14 cellular contexts compared by ENCODE assay signal in the genomic region with DNA sequence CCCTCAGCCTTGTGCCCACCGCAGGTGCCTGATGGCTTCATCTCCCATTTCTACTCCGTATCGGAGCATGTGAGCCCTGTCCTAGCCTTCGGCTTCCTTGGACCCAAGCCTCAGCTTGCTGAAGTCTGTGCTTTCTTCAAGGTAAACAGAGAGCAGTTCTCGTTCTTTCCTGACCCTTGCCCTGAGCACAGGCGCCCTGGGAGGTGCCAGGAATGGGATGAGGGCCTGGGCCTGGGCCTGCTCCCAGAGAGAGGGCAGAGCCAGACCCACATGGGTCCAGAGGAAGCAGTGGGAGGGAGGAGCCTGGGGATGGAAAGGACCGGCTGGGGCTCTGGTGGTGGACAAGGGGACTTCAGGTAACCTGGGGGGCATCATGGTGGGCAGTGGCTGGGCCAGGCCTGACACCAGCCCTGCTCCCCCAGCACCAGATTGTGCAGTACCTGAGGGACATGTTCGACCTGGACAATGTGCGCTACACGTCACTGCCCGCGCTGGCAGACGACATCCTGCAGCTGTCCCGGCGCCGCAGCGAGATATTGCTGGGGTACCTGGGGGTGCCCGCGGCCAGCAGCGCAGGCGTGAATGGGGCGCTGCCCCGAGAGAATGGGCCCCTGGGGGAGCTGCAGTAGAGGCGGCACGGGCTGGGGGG. TPM values are rescaled to one million over a fixed set of nuclear protein-coding genes. Genes with fewer than 3 reads are reported as not detected.
DNase-seq lines count a peak whose midpoint lies in the region; ATAC-seq, FAIRE-seq and TF ChIP-seq lines count a peak whose summit lies in the region.
"Had no signal": no experiment of that assay in that cellular context is flagged by ENCODE, and none has a peak within 500 bp of the region (broad histone marks: within the 10 kb centered on the region; RNA-seq: fewer than 3 reads in every experiment).

No MANE protein-coding gene starts in this region.

- no peak overlapping the region for H2AFZ ChIP-seq in trophoblast cell (ENCODE audit: insufficient read depth, low read length, poor library complexity)

- peak; percentile 11 for ATAC-seq in left ventricle myocardium superior
- ATAC-seq in HG03175 (IDR thresholded peaks at IDR 0.05; ENCODE audit: unreplicated experiment): no peak

- WGBS in trophoblast cell (ENCODE audit: extremely low coverage, insufficient coverage, insufficient read length): no CpG with 5 or more reads among the region's 25 CpGs

- peak overlapping the region; percentile 44 for H4K12ac ChIP-seq in trophoblast cell (ENCODE audit: low read depth, low read length)

- H3K4me3 ChIP-seq in HEK293 (ENCODE audit: low read depth, low read length) (no peak overlapping the region), WERI-Rb-1 (ENCODE audit: low read depth, low read length) (no peak overlapping the region), trophoblast cell (ENCODE audit: low read depth, low read length) (no peak overlapping the region)
- H3K4me3 ChIP-seq: SJCRH30, suprapubic skin had no signal

- CTCF ChIA-PET in HEK293 (lab: Yijun Ruan, JAX): no interaction called here

- no peak overlapping the region for H3K18ac ChIP-seq in trophoblast cell (ENCODE audit: low read length)

- DNase-seq in WERI-Rb-1 (no peak), left ventricle myocardium superior (no peak), trophoblast cell (no peak), NCI-H345 treated with DMSO at 0.1 percent for 48 hours (lab: John Stamatoyannopoulos, UW; ENCODE audit: unreplicated experiment) (no peak), AG08395 (ENCODE audit: low spot score) (no peak), RCC 7860 (ENCODE audit: low spot score) (no peak)
- DNase-seq: COR-L47, NCI-H2029 treated with DMSO at 0.1 percent for 48 hours, NCI-H774 had no signal

- H3K79me2 ChIP-seq in trophoblast cell (ENCODE audit: control insufficient read depth, insufficient read depth, low read length, poor library complexity): no peaks in the 10 kb centered on the region

- intact Hi-C loops in left ventricle myocardium superior (cut with micrococcal nuclease): no loop called here

- H3K9ac ChIP-seq in trophoblast cell (ENCODE audit: low read length): no peak overlapping the region

- no peak overlapping the region for H4K8ac ChIP-seq in trophoblast cell (ENCODE audit: low read depth, low read length)

- FAIRE-seq in RCC 7860 (lab: Jason Lieb, UNC): no peak
- FAIRE-seq: islet of Langerhans had no signal

- no peak overlapping the region for H2AK5ac ChIP-seq in trophoblast cell (ENCODE audit: low read length)

- H3K27ac ChIP-seq in HEK293 (ENCODE audit: extremely low read depth, low read depth, low read length) (no peak overlapping the region), WERI-Rb-1 (peak overlapping the region; percentile 60), trophoblast cell (ENCODE audit: low read depth, low read length) (no peak overlapping the region)
- H3K27ac ChIP-seq: suprapubic skin had no signal

- no peaks in the 10 kb centered on the region for H3K4me1 ChIP-seq in HEK293 (ENCODE audit: control insufficient read depth, insufficient read depth, low read length)
- no peaks in the 10 kb centered on the region for H3K4me1 ChIP-seq in trophoblast cell (ENCODE audit: control insufficient read depth in 1 of 2, insufficient read depth in 2 of 2, low read length in 2 of 2)
- H3K4me1 ChIP-seq: suprapubic skin had no signal

- TF ChIP-seq CTCF in HEK293 (tag by site-specific recombination; IDR thresholded peaks at IDR 0.05) (no peak), WERI-Rb-1 (IDR thresholded peaks at IDR 0.05; ENCODE audit: low read depth, low read length) (no peak)

- no peaks in the 10 kb centered on the region for H3K79me1 ChIP-seq in trophoblast cell (ENCODE audit: low read length)

- no peaks in the 10 kb centered on the region for H3K27me3 ChIP-seq in WERI-Rb-1 (ENCODE audit: insufficient read depth, low read depth, severe bottlenecking)
- H3K27me3 ChIP-seq in trophoblast cell (ENCODE audit: insufficient read depth, low read length): no peaks in the 10 kb centered on the region
- H3K27me3 ChIP-seq: SJCRH30, suprapubic skin had no signal

- no peak overlapping the region for H2BK5ac ChIP-seq in trophoblast cell (ENCODE audit: low read depth, low read length, poor library complexity)

- H3K9me3 ChIP-seq in HEK293 (ENCODE audit: control insufficient read depth, insufficient read depth, low read depth, low read length) (no peaks in the 10 kb centered on the region), WERI-Rb-1 (ENCODE audit: severe bottlenecking) (no peaks in the 10 kb centered on the region), trophoblast cell (ENCODE audit: insufficient read depth, low read depth, low read length) (peaks cover 2% of the 10 kb centered on the region)
- H3K9me3 ChIP-seq: SJCRH30, suprapubic skin had no signal

- H3K14ac ChIP-seq in trophoblast cell (ENCODE audit: low read length): no peak overlapping the region

- H2BK120ac ChIP-seq in trophoblast cell (ENCODE audit: insufficient read depth, low read length, poor library complexity): no peak overlapping the region

- POLR2A ChIA-PET in HEK293 (lab: Yijun Ruan, JAX): interaction anchor here (0.5 to 4.4 kb wide), 3 partner anchors 11 to 432 kb away, joined by 5 to 16 read pairs (median 5); a partner anchor contains a TSS

- H3K4ac ChIP-seq in trophoblast cell (ENCODE audit: low read depth, low read length): no peak overlapping the region

- H3K23ac ChIP-seq in trophoblast cell (ENCODE audit: low read length): no peak overlapping the region

- H2BK12ac ChIP-seq in trophoblast cell (ENCODE audit: low read length): no peak overlapping the region

- H3K4me2 ChIP-seq in trophoblast cell (ENCODE audit: low read length): no peak overlapping the region

- H4K91ac ChIP-seq in trophoblast cell (ENCODE audit: low read depth, low read length): no peak overlapping the region

- H3K36me3 ChIP-seq in HEK293 (ENCODE audit: control insufficient read depth in 2 of 2, insufficient read depth in 1 of 2, low read length in 2 of 2) (peaks cover 2 to 39% of the 10 kb centered on the region in 2 experiments; a peak in 2 of 3 replicates), WERI-Rb-1 (peaks cover 46% of the 10 kb centered on the region), trophoblast cell (ENCODE audit: control insufficient read depth in 1 of 2, insufficient read depth in 2 of 2, low read length in 2 of 2) (peaks cover 50% of the 10 kb centered on the region in 2 experiments)

TF ChIP-seq in HEK293, 187 proteins besides CTCF, POLR2A, EP300 and RAD21:
- peak; percentile 66 for TF ChIP-seq ZNF335 (tag by site-specific recombination; conservative IDR thresholded peaks at IDR 0.05)
- TF ChIP-seq, protein P1, sequence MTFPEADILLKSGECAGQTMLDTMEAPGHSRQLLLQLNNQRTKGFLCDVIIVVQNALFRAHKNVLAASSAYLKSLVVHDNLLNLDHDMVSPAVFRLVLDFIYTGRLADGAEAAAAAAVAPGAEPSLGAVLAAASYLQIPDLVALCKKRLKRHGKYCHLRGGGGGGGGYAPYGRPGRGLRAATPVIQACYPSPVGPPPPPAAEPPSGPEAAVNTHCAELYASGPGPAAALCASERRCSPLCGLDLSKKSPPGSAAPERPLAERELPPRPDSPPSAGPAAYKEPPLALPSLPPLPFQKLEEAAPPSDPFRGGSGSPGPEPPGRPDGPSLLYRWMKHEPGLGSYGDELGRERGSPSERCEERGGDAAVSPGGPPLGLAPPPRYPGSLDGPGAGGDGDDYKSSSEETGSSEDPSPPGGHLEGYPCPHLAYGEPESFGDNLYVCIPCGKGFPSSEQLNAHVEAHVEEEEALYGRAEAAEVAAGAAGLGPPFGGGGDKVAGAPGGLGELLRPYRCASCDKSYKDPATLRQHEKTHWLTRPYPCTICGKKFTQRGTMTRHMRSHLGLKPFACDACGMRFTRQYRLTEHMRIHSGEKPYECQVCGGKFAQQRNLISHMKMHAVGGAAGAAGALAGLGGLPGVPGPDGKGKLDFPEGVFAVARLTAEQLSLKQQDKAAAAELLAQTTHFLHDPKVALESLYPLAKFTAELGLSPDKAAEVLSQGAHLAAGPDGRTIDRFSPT (tag by site-specific recombination; IDR thresholded peaks at IDR 0.05): 0 out of 2 replicates have a peak, but pooled peaks have one; percentile 13
- peak; percentile 18; the same call in 1 of the 2 replicates for TF ChIP-seq GLIS2 (tag by site-specific recombination; IDR thresholded peaks at IDR 0.05)
- TF ChIP-seq ZNF366 (tag by site-specific recombination; conservative IDR thresholded peaks at IDR 0.05): no peak

RNA-seq across cellular contexts. Expression of a gene that starts 11.0 kb away (rescaled TPM):
- 5.2 TPM for total RNA-seq in left ventricle myocardium superior
- 25.6 and 29.1 TPM in 2 replicates for polyA plus RNA-seq in trophoblast cell (2013)

RNA-seq across cellular contexts. Expression of a gene that starts 33.5 kb away (rescaled TPM):
- total RNA-seq in left ventricle myocardium superior: 39.0 TPM
- polyA plus RNA-seq in trophoblast cell (2013): 11.5 and 11.6 TPM in 2 replicates

RNA-seq across cellular contexts. Expression of a gene that starts 40.6 kb away (rescaled TPM):
- 94.6 TPM for total RNA-seq in left ventricle myocardium superior
- polyA plus RNA-seq in trophoblast cell (2013): 13.3 and 13.9 TPM in 2 replicates

RNA-seq across cellular contexts. Expression of a gene that starts 41.3 kb away (rescaled TPM):
- total RNA-seq in left ventricle myocardium superior: 186 TPM
- 62.5 and 63.2 TPM in 2 replicates for polyA plus RNA-seq in trophoblast cell (2013)

RNA-seq across cellular contexts. Expression of a gene that starts 41.8 kb away (rescaled TPM):
- 35.3 TPM for total RNA-seq in left ventricle myocardium superior
- 60.0 and 65.8 TPM in 2 replicates for polyA plus RNA-seq in trophoblast cell (2013)
